Comparison of ENCODE assay signal across 8 cellular contexts in genomic region chr19:8444677-8445487, GRCh38. TPM values are rescaled to one million over a fixed set of nuclear protein-coding genes. Genes with fewer than 3 reads are reported as not detected.
DNase-seq lines count a peak whose midpoint lies in the region; ATAC-seq and TF ChIP-seq lines count a peak whose summit lies in the region.

A gene with protein sequence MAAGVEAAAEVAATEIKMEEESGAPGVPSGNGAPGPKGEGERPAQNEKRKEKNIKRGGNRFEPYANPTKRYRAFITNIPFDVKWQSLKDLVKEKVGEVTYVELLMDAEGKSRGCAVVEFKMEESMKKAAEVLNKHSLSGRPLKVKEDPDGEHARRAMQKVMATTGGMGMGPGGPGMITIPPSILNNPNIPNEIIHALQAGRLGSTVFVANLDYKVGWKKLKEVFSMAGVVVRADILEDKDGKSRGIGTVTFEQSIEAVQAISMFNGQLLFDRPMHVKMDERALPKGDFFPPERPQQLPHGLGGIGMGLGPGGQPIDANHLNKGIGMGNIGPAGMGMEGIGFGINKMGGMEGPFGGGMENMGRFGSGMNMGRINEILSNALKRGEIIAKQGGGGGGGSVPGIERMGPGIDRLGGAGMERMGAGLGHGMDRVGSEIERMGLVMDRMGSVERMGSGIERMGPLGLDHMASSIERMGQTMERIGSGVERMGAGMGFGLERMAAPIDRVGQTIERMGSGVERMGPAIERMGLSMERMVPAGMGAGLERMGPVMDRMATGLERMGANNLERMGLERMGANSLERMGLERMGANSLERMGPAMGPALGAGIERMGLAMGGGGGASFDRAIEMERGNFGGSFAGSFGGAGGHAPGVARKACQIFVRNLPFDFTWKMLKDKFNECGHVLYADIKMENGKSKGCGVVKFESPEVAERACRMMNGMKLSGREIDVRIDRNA (plus strand): TSS chr19:8444975. CDS start chr19:8444999, 24 bp downstream.

- peaks cover 42% of the 10 kb centered on the region for H3K4me1 ChIP-seq in upper lobe of right lung

- intact Hi-C loops in T-helper 1 cell treated with Interleukin-12 subunit alpha and Interleukin-12 subunit beta and Interleukin-4 antibody, amounts not matched to agents 30 ng/mL and 1 ng/mL, for 36 hours (cut with micrococcal nuclease) = loop anchor here (1.0 kb wide), 4 partner anchors 32 to 124 kb away; partner anchors contain the start of genes MARCHF2, NDUFA7, RAB11B and RPS28
- intact Hi-C loops in left cardiac atrium (cut with DNase I) (loop anchor here in 1 of 2 donors (5.0 kb wide), 1 partner anchor 33 kb away; the partner anchor contains the start of gene MARCHF2), posterior vena cava (cut with DNase I) (no loop called here), upper lobe of right lung (cut with DNase I) (no loop called here)

- H3K27ac ChIP-seq in upper lobe of right lung = peak within 1 kb of the TSS; percentile 98

- no peaks in the 10 kb centered on the region for H3K27me3 ChIP-seq in upper lobe of right lung

- DNase-seq in GM13976 (ENCODE audit: low spot score) (peak; percentile 100), NCI-H146 treated with DMSO at 0.1 percent for 48 hours (lab: John Stamatoyannopoulos, UW; ENCODE audit: unreplicated experiment) (peak; percentile 89), amniotic stem cell (lab: John Stamatoyannopoulos, UW) (peak; percentile 97), left cardiac atrium (peak; percentile 100), posterior vena cava (ENCODE audit: low spot score) (peak; percentile 100), upper lobe of right lung (peak; percentile 100)

- ATAC-seq in HG02870 (IDR thresholded peaks at IDR 0.05; ENCODE audit: unreplicated experiment) = peak; percentile 73
- ATAC-seq in left cardiac atrium = peak; percentile 98 to 99
- ATAC-seq in upper lobe of right lung = peak; percentile 98

- peak within 1 kb of the TSS; percentile 99 for H3K4me3 ChIP-seq in upper lobe of right lung

- H3K36me3 ChIP-seq in upper lobe of right lung = peaks cover 17% of the 10 kb centered on the region

- TF ChIP-seq CTCF in GM13976 (IDR thresholded peaks at IDR 0.05; ENCODE audit: borderline replicate concordance, control extremely low read depth, extremely low read depth, insufficient read depth, missing control alignments) (no peak), upper lobe of right lung (IDR thresholded peaks at IDR 0.05) (no peak)

- in situ Hi-C loops in GM13976 (cut with MboI; ENCODE audit: low sequenced_read_pairs, unreplicated experiment) = no loop called here

- H3K9me3 ChIP-seq in upper lobe of right lung = no peaks in the 10 kb centered on the region

RNA-seq across cellular contexts. Expression of the gene that starts here (rescaled TPM):
- total RNA-seq in T-helper 1 cell treated with Interleukin-12 subunit alpha and Interleukin-12 subunit beta and Interleukin-4 antibody, amounts not matched to agents 30 ng/mL and 1 ng/mL, for 36 hours = 280 and 289 TPM in 2 replicates
- total RNA-seq in left cardiac atrium (100 to 1,000 TPM; 102 to 126 TPM), posterior vena cava (100 to 1,000 TPM; 118 to 119 TPM), upper lobe of right lung (131 TPM)

Comparison
In these comparisons a context has a peak if more than half of its experiments do, and no peak if none do; other contexts are left out.
1. Peak in every context shown above with its lines: DNase-seq, ATAC-seq, H3K4me3 ChIP-seq and H3K27ac ChIP-seq.